Comparison of ENCODE assay signal across 8 cellular contexts in the genomic region with DNA sequence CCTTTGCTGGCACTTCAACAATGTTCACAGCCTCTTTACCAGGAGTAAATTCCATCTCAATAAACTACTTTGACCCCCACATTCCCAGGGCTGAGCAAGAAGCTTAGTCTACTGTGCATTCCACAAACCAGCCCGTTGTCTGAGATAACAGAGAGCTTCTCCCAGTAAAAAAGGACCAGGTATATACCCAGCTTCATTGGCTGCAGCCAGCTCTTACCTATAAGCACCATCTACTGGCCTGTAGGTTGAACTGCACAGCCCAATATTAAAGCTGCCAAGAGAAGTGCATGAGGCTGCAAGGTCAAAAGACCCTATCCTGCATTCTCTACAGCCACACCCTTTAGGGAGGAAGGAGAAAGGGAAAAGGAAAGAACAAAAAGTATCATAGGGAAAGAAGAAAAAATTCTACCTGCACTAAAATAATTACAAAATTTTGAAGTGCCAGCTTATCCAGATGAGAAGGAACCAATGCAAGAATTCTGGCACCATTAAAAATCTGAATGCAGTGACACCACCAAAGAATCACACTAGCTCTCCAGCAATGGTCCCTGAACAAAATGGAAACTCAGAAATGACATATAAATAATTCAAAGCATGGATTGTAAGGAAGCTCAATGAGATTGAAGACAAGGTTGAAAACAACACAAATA. TPM values are rescaled to one million over a fixed set of nuclear protein-coding genes. Genes with fewer than 3 reads are reported as not detected.
DNase-seq lines count a peak whose midpoint lies in the region; ATAC-seq and TF ChIP-seq lines count a peak whose summit lies in the region.

No MANE protein-coding gene starts in this region.

- TF ChIP-seq CTCF in Caco-2 (IDR thresholded peaks at IDR 0.05; ENCODE audit: insufficient read depth in 1 of 2, low read depth in 1 of 2, low read length in 1 of 2, severe bottlenecking in 1 of 2, unreplicated experiment in 1 of 2) (peak; percentile 62 to 66), body of pancreas (IDR thresholded peaks at IDR 0.05) (peak in 6 of 7 experiments; percentile 36 to 61 (median 49)), right lobe of liver (IDR thresholded peaks at IDR 0.05) (peak; percentile 53 to 76 (median 68))

- H3K36me3 Mint-ChIP-seq in Caco-2 (ENCODE audit: insufficient read depth, unreplicated experiment), result no peaks in the 10 kb centered on the region

- H3K9me3 ChIP-seq in Caco-2, result no peaks in the 10 kb centered on the region
- H3K9me3 ChIP-seq in body of pancreas, result no peaks in the 10 kb centered on the region
- no peaks in the 10 kb centered on the region for H3K9me3 ChIP-seq in right lobe of liver

- H3K9me3 Mint-ChIP-seq in Caco-2 (ENCODE audit: unreplicated experiment), result no peaks in the 10 kb centered on the region

- H3K27ac Mint-ChIP-seq in Caco-2 (ENCODE audit: unreplicated experiment), result no peak overlapping the region

- TF ChIP-seq POLR2A in body of pancreas (IDR thresholded peaks at IDR 0.05) (no peak), right lobe of liver (IDR thresholded peaks at IDR 0.05) (no peak)

- H3K4me1 Mint-ChIP-seq in Caco-2 (ENCODE audit: low read depth, unreplicated experiment), result no peaks in the 10 kb centered on the region

- ATAC-seq in GM18907 (IDR thresholded peaks at IDR 0.05; ENCODE audit: unreplicated experiment), result peak; percentile 98
- ATAC-seq in HG03045 (IDR thresholded peaks at IDR 0.05; ENCODE audit: unreplicated experiment), result peak; percentile 81
- ATAC-seq in body of pancreas, result peak; percentile 59
- peak; percentile 89 to 92 (median 91) for ATAC-seq in right lobe of liver

- intact Hi-C loops in Caco-2 (cut with micrococcal nuclease; ENCODE audit: unreplicated experiment) (loop anchor here (1.0 to 10.0 kb wide), 2 partner anchors 49 to 102 kb away; no protein-coding TSS in a partner anchor), body of pancreas (cut with DNase I) (no loop called here), right lobe of liver (cut with DNase I) (no loop called here)

- H3K27ac ChIP-seq in body of pancreas, result no peak overlapping the region
- H3K27ac ChIP-seq in right lobe of liver, result no peak overlapping the region

- H3K36me3 ChIP-seq in Caco-2 (ENCODE audit: control insufficient read depth, insufficient read depth, low read length) (no peaks in the 10 kb centered on the region), body of pancreas (replicated peaks in 1 of 2; ENCODE audit: insufficient read depth in 1 of 2, low read depth in 2 of 2) (no peaks in the 10 kb centered on the region), right lobe of liver (no peaks in the 10 kb centered on the region)

- no peak overlapping the region for H3K4me3 ChIP-seq in Caco-2 (ENCODE audit: low read depth, low read length)
- H3K4me3 ChIP-seq in body of pancreas, result no peak overlapping the region
- H3K4me3 ChIP-seq in right lobe of liver, result no peak overlapping the region

- H3K4me1 ChIP-seq in Caco-2, result no peaks in the 10 kb centered on the region
- H3K4me1 ChIP-seq in body of pancreas, result no peaks in the 10 kb centered on the region
- no peaks in the 10 kb centered on the region for H3K4me1 ChIP-seq in right lobe of liver

- 5 to 8% methylated on average over 1 of the region's 1 CpG for WGBS in body of pancreas, 2 donors
- WGBS in right lobe of liver (ENCODE audit: insufficient coverage, low coverage, low lambda C conversion rate, missing lambda C conversion rate), result 8% methylated on average over 1 of the region's 1 CpG

- H3K4me3 Mint-ChIP-seq in Caco-2 (ENCODE audit: unreplicated experiment), result no peak overlapping the region

- H3K27me3 ChIP-seq in Caco-2 (replicated peaks; ENCODE audit: control insufficient read depth, insufficient read depth, low read length) (no peaks in the 10 kb centered on the region), body of pancreas (no peaks in the 10 kb centered on the region), right lobe of liver (no peaks in the 10 kb centered on the region)

- no TSS peak for BruUV-seq in Caco-2 (replicated peaks; lab: Mats Ljungman, UMichigan)

- CTCF ChIA-PET in Caco-2 (lab: Charles Lee), result interaction anchor here (0.9 to 1.3 kb wide), 6 partner anchors 9 to 146 kb away, joined by 3 to 12 read pairs (median 5); a partner anchor contains a TSS

- H3K27me3 Mint-ChIP-seq in Caco-2 (ENCODE audit: insufficient read depth, unreplicated experiment), result peaks cover 6% of the 10 kb centered on the region

- POLR2A ChIA-PET in Caco-2 (lab: Charles Lee), result no interaction called here

- DNase-seq in Caco-2 (peak; percentile 49 to 56), NCI-H2081 (lab: John Stamatoyannopoulos, UW) (peak; percentile 5 to 44), body of pancreas (peak in 3 of 4 donors; percentile 20 to 38 (median 22)), right lobe of liver (no peak), GM19238 (ENCODE audit: insufficient read length, low spot score) (no peak)
- DNase-seq in effector CD8-positive, alpha-beta T cell (lab: John Stamatoyannopoulos, UW), result no peak

RNA-seq across cellular contexts. Expression of a gene that starts 45.7 kb away (rescaled TPM):
- 2.0 and 3.0 TPM in 2 replicates for total RNA-seq in Caco-2 (2022)
- total RNA-seq in body of pancreas, result 1 to 10 TPM; 7.6 to 8.0 TPM
- total RNA-seq in right lobe of liver, result 1 to 10 TPM; 1.1 to 2.0 (median 1.3) TPM

Comparison
In these comparisons a context has a peak if more than half of its experiments do, and no peak if none do; other contexts are left out.
1. DNase-seq: peak in Caco-2 (2 of 2), NCI-H2081 (2 of 2) and body of pancreas (3 of 4); none in right lobe of liver (0 of 3), GM19238 (single experiment) and effector CD8-positive, alpha-beta T cell (single experiment).
2. Peak in every context shown above with its lines, with median percentiles within 50 percentile points of each other: CTCF ChIP-seq and ATAC-seq.